ENCODE assay signal across 8 cellular contexts in genomic region chr4:118981839-118982381, GRCh38.
DNase-seq lines count a peak whose midpoint lies in the region; ATAC-seq, FAIRE-seq and TF ChIP-seq lines count a peak whose summit lies in the region.

No MANE protein-coding gene starts in this region.

- BruUV-seq in MCF 10A (replicated peaks; lab: Mats Ljungman, UMichigan) = no TSS peak

- H3K4me1 Mint-ChIP-seq in natural killer cell (no peaks in the 10 kb centered on the region), MCF 10A (ENCODE audit: insufficient read depth, unreplicated experiment) (peaks cover 5% of the 10 kb centered on the region)
- H3K4me1 Mint-ChIP-seq in natural killer cell treated with Interleukin-12 subunit alpha and Interleukin-12 subunit beta and Interleukin-15 and Interleukin-18, amount 100 ng/mL, for 72 hours (ENCODE audit: low read depth in 2 of 2) = no peaks in the 10 kb centered on the region

- POLR2A ChIA-PET in MCF 10A (lab: Yijun Ruan, JAX) = interaction anchor here (1.1 to 3.7 kb wide), 4 partner anchors 38 to 317 kb away, joined by 3 to 21 read pairs (median 13); partner anchors contain the start of gene USP53

- DNase-seq in natural killer cell (no peak), NCI-H1092 treated with DMSO at 0.1 percent for 48 hours (lab: John Stamatoyannopoulos, UW) (peak; percentile 36), T-helper 9 cell (peak; percentile 44), MCF 10A (ENCODE audit: unreplicated experiment) (peak; percentile 85)
- no peak for DNase-seq in natural killer cell treated with Interleukin-12 subunit alpha and Interleukin-12 subunit beta and Interleukin-15 and Interleukin-18, amount 100 ng/mL, for 72 hours (ENCODE audit: low spot score)
- peak; percentile 8 to 46 (median 23) for DNase-seq in stimulated activated CD4-positive, alpha-beta T cell treated with anti-CD3 and anti-CD28 coated beads, Interleukin-12 subunit alpha, Interleukin-12 subunit beta, amount 100 ng/mL, for 48 hours (ENCODE audit: low read depth in 2 of 3, low spot score in 1 of 3)

- no peak overlapping the region for H3K4me3 Mint-ChIP-seq in natural killer cell
- no peak overlapping the region for H3K4me3 Mint-ChIP-seq in natural killer cell treated with Interleukin-12 subunit alpha and Interleukin-12 subunit beta and Interleukin-15 and Interleukin-18, amount 100 ng/mL, for 72 hours
- H3K4me3 Mint-ChIP-seq in MCF 10A (ENCODE audit: unreplicated experiment) = no peak overlapping the region

- CTCF ChIA-PET in MCF 10A (lab: Yijun Ruan, JAX) = interaction anchor here (0.6 to 8.1 kb wide), 39 partner anchors 9 to 643 kb away, joined by 3 to 93 read pairs (median 4); partner anchors contain the start of gene USP53

- H3K27me3 Mint-ChIP-seq in natural killer cell (ENCODE audit: low read depth in 2 of 2) = peaks cover 11 to 13% of the 10 kb centered on the region in 2 donors
- H3K27me3 Mint-ChIP-seq in natural killer cell treated with Interleukin-12 subunit alpha and Interleukin-12 subunit beta and Interleukin-15 and Interleukin-18, amount 100 ng/mL, for 72 hours = peaks cover 16 to 18% of the 10 kb centered on the region in 2 donors
- no peaks in the 10 kb centered on the region for H3K27me3 Mint-ChIP-seq in MCF 10A (ENCODE audit: insufficient read depth, unreplicated experiment)

- H3K27ac Mint-ChIP-seq in natural killer cell (no peak overlapping the region), MCF 10A (ENCODE audit: low read depth, unreplicated experiment) (no peak overlapping the region)
- H3K27ac Mint-ChIP-seq in natural killer cell treated with Interleukin-12 subunit alpha and Interleukin-12 subunit beta and Interleukin-15 and Interleukin-18, amount 100 ng/mL, for 72 hours = no peak overlapping the region

- TF ChIP-seq CTCF in natural killer cell (IDR thresholded peaks at IDR 0.05) (peak; percentile 64), MCF 10A (IDR thresholded peaks at IDR 0.05; ENCODE audit: unreplicated experiment) (peak; percentile 75)

- peak; percentile 72 to 85 (median 76) for ATAC-seq in natural killer cell
- ATAC-seq in natural killer cell treated with Interleukin-12 subunit alpha and Interleukin-12 subunit beta and Interleukin-15 and Interleukin-18, amount 100 ng/mL, for 72 hours = no peak
- ATAC-seq in HG02623 (IDR thresholded peaks at IDR 0.05; ENCODE audit: unreplicated experiment) = peak; percentile 88

- no peaks in the 10 kb centered on the region for H3K36me3 Mint-ChIP-seq in natural killer cell
- H3K36me3 Mint-ChIP-seq in natural killer cell treated with Interleukin-12 subunit alpha and Interleukin-12 subunit beta and Interleukin-15 and Interleukin-18, amount 100 ng/mL, for 72 hours = no peaks in the 10 kb centered on the region
- no peaks in the 10 kb centered on the region for H3K36me3 Mint-ChIP-seq in MCF 10A (ENCODE audit: insufficient read depth, unreplicated experiment)

- H3K9me3 Mint-ChIP-seq in natural killer cell (no peaks in the 10 kb centered on the region), MCF 10A (ENCODE audit: unreplicated experiment) (no peaks in the 10 kb centered on the region)
- H3K9me3 Mint-ChIP-seq in natural killer cell treated with Interleukin-12 subunit alpha and Interleukin-12 subunit beta and Interleukin-15 and Interleukin-18, amount 100 ng/mL, for 72 hours = no peaks in the 10 kb centered on the region

- peak; percentile 97 for FAIRE-seq in islet of Langerhans (lab: Jason Lieb, UNC)

- intact Hi-C loops in natural killer cell (cut with micrococcal nuclease) (loop anchor here (1.0 kb wide), 2 partner anchors 304 to 1067 kb away; no protein-coding TSS in a partner anchor), MCF 10A (cut with micrococcal nuclease) (loop anchor here (1.0 to 10.0 kb wide), 7 partner anchors 61 to 1068 kb away; no protein-coding TSS in a partner anchor)

Comparison
In these comparisons a context has a peak if more than half of its experiments do, and no peak if none do; other contexts are left out.
1. ATAC-seq: peak in natural killer cell (3 of 3) and HG02623 (single experiment); none in natural killer cell treated with Interleukin-12 subunit alpha and Interleukin-12 subunit beta and Interleukin-15 and Interleukin-18, amount 100 ng/mL, for 72 hours (0 of 2).
2. DNase-seq: peak in NCI-H1092 treated with DMSO at 0.1 percent for 48 hours (single experiment), T-helper 9 cell (single experiment), MCF 10A (single experiment) and stimulated activated CD4-positive, alpha-beta T cell treated with anti-CD3 and anti-CD28 coated beads, Interleukin-12 subunit alpha, Interleukin-12 subunit beta, amount 100 ng/mL, for 48 hours (3 of 3); none in natural killer cell (single experiment) and natural killer cell treated with Interleukin-12 subunit alpha and Interleukin-12 subunit beta and Interleukin-15 and Interleukin-18, amount 100 ng/mL, for 72 hours (single experiment).